In genomic region chr10:130110236-130111114, GRCh38 we compare ENCODE assay signal across 8 cellular contexts. TPM values are rescaled to one million over a fixed set of nuclear protein-coding genes. Genes with fewer than 3 reads are reported as not detected.
DNase-seq lines count a peak whose midpoint lies in the region; ATAC-seq, FAIRE-seq and TF ChIP-seq lines count a peak whose summit lies in the region.

Gene C10orf143 (minus strand): TSS chr10:130110830. CDS start chr10:130110772, 58 bp downstream.

- H2AFZ ChIP-seq in keratinocyte (ENCODE audit: control insufficient read depth, low read length) = peak within 1 kb of the TSS; percentile 99

- no peaks in the 10 kb centered on the region for H3K9me1 ChIP-seq in keratinocyte (ENCODE audit: control insufficient read depth, extremely low read depth, insufficient read depth, low read length)

- dilution Hi-C loops in keratinocyte (cut with MboI; ENCODE audit: extremely low pct_ligation_motif_present, low sequenced_read_pairs) = no loop called here

- no peak for TF ChIP-seq CTCF in AG09319 (IDR thresholded peaks at IDR 0.05; ENCODE audit: low read depth, low read length)
- TF ChIP-seq CTCF in keratinocyte (optimal IDR thresholded peaks at IDR 0.05 in 1 of 3, IDR thresholded peaks at IDR 0.05 in 1 of 3, conservative IDR thresholded peaks at IDR 0.05 in 1 of 3; ENCODE audit: extremely low read depth in 1 of 3, insufficient read depth in 2 of 3, low read length in 3 of 3) = no peak

- no peaks in the 10 kb centered on the region for H4K20me1 ChIP-seq in keratinocyte (ENCODE audit: control insufficient read depth, extremely low read depth, insufficient read depth, low read length)

- H3K4me3 ChIP-seq in keratinocyte (ENCODE audit: control insufficient read depth in 2 of 3, extremely low read depth in 1 of 3, insufficient read depth in 2 of 3, low read depth in 1 of 3, low read length in 3 of 3) = peak within 1 kb of the TSS; percentile 85 to 97 (median 86)

- ATAC-seq in GM19035 (IDR thresholded peaks at IDR 0.05; ENCODE audit: unreplicated experiment) (peak; percentile 80), HG03342 (IDR thresholded peaks at IDR 0.05; ENCODE audit: unreplicated experiment) (peak; percentile 81)
- ATAC-seq in activated CD4-positive, CD25-positive, alpha-beta regulatory T cell treated with anti-CD3 and anti-CD28 coated beads, Interleukin-2, amount 50 U/mL, for 24 hours = peak; percentile 82 to 84

- no peaks in the 10 kb centered on the region for H3K36me3 ChIP-seq in keratinocyte (ENCODE audit: control insufficient read depth in 2 of 2, extremely low read depth in 1 of 2, insufficient read depth in 2 of 2, low read length in 2 of 2)

- FAIRE-seq in keratinocyte (lab: Jason Lieb, UNC) = no peak

- peak within 1 kb of the TSS; percentile 94 for H3K27ac ChIP-seq in keratinocyte (ENCODE audit: control insufficient read depth, insufficient read depth, low read length)

- H3K27me3 ChIP-seq in keratinocyte (ENCODE audit: control insufficient read depth, extremely low read depth, insufficient read depth, low read length) = no peaks in the 10 kb centered on the region

- peak within 1 kb of the TSS; percentile 95 for H3K9ac ChIP-seq in keratinocyte (ENCODE audit: control insufficient read depth, extremely low read depth, insufficient read depth, low read length)

- peaks cover 15% of the 10 kb centered on the region for H3K4me1 ChIP-seq in keratinocyte (ENCODE audit: control insufficient read depth, extremely low read depth, insufficient read depth, low read length)

- DNase-seq in AG09319 (ENCODE audit: extremely low read depth, low read depth) (peak; percentile 91), NCI-H345 treated with DMSO at 0.1 percent for 48 hours (lab: John Stamatoyannopoulos, UW; ENCODE audit: unreplicated experiment) (peak; percentile 91), cerebellar cortex (ENCODE audit: low spot score) (peak; percentile 97), keratinocyte (ENCODE audit: low read depth, low spot score) (peak; percentile 85)
- peak; percentile 94 to 96 (median 96) for DNase-seq in stimulated activated CD4-positive, alpha-beta T cell treated with anti-CD3 and anti-CD28 coated beads, Interleukin-12 subunit alpha, Interleukin-12 subunit beta, amount 100 ng/mL, for 48 hours (ENCODE audit: low read depth in 2 of 3, low spot score in 1 of 3)

- H3K4me2 ChIP-seq in keratinocyte (ENCODE audit: control insufficient read depth, extremely low read depth, insufficient read depth, low read depth, low read length) = peak within 1 kb of the TSS; percentile 99

- peaks cover 11% of the 10 kb centered on the region for H3K79me2 ChIP-seq in keratinocyte (ENCODE audit: control insufficient read depth, insufficient read depth, low read length)

- no peaks in the 10 kb centered on the region for H3K9me3 ChIP-seq in keratinocyte (ENCODE audit: control insufficient read depth, low read depth, low read length)

RNA-seq across cellular contexts. Expression of gene C10orf143, which starts in this region (rescaled TPM):
- polyA plus RNA-seq in keratinocyte = 1.2 to 1.8 TPM (median 1.4 TPM) in 3 replicates
- 0.40 TPM for polyA plus RNA-seq in keratinocyte (2011; ENCODE audit: low read depth)
- 1.3 and 1.4 TPM in 2 replicates for polyA plus RNA-seq in keratinocyte (2011; cell fraction: cytosol; rRNA removed)
- polyA plus RNA-seq in keratinocyte (2011; cell fraction: nucleus; rRNA removed) = 3.2 and 4.4 TPM in 2 replicates
- polyA plus RNA-seq in keratinocyte (2012; ENCODE audit: low replicate concordance) = 1.2 and 2.2 TPM in 2 replicates
- 0.61 to 1.4 TPM (median 0.85 TPM) in 3 replicates for polyA minus RNA-seq in keratinocyte
- not detected for polyA minus RNA-seq in keratinocyte (2011; cell fraction: cytosol; rRNA and poly(A)+ RNA removed)
- polyA minus RNA-seq in keratinocyte (2011; cell fraction: nucleus; rRNA and poly(A)+ RNA removed) = 0.85 and 1.1 TPM in 2 replicates

Comparison
In these comparisons a context has a peak if more than half of its experiments do, and no peak if none do; other contexts are left out.
1. Peak in every context shown above with its lines: DNase-seq, ATAC-seq, H3K4me3 ChIP-seq and H3K27ac ChIP-seq.